In genomic region chr10:50582061-50582460, GRCh38 we compare ENCODE assay signal across 19 cellular contexts.
"Had no signal": no experiment of that assay in that cellular context is flagged by ENCODE, and none has a peak within 500 bp of the region (broad histone marks: within the 10 kb centered on the region; RNA-seq: fewer than 3 reads in every experiment).

No MANE protein-coding gene starts in this region.

- H3K27ac Mint-ChIP-seq: activated naive CD8-positive, alpha-beta T cell treated with anti-CD3 and anti-CD28 coated beads, Interleukin-2, amount 10 ng/mL, durations not matched to agents 7 days and 5 days; brain; endodermal cell had no signal

- H3K4me3 ChIP-seq: dorsolateral prefrontal cortex, tibial nerve, vagina had no signal

- H3K27ac ChIP-seq: epithelial cell of prostate, vagina had no signal

- H3K27me3 ChIP-seq: dorsolateral prefrontal cortex, tibial nerve, vagina had no signal

- FAIRE-seq: colon had no signal

- H3K36me3 ChIP-seq: vagina had no signal

- H3K9me3 ChIP-seq: tibial nerve, vagina had no signal

- H3K27me3 Mint-ChIP-seq: activated naive CD8-positive, alpha-beta T cell treated with anti-CD3 and anti-CD28 coated beads, Interleukin-2, amount 10 ng/mL, durations not matched to agents 7 days and 5 days had no signal

- H3K4me3 Mint-ChIP-seq: activated naive CD8-positive, alpha-beta T cell treated with anti-CD3 and anti-CD28 coated beads, Interleukin-2, amount 10 ng/mL, durations not matched to agents 7 days and 5 days; brain; endodermal cell had no signal

- H3K9me3 Mint-ChIP-seq: activated naive CD8-positive, alpha-beta T cell treated with anti-CD3 and anti-CD28 coated beads, Interleukin-2, amount 10 ng/mL, durations not matched to agents 7 days and 5 days; brain; endodermal cell had no signal

- DNase-seq: activated CD4-positive, alpha-beta T cell treated with anti-CD3 and anti-CD28 coated beads, Interleukin-2, amount 50 U/mL, for 4 hours; activated CD4-positive, CD25-positive, alpha-beta regulatory T cell treated with anti-CD3 and anti-CD28 coated beads, Interleukin-2, amount 50 U/mL, for 72 hours; activated naive CD4-positive, alpha-beta T cell treated with Interleukin-2 at 50 U/mL for 16 hours; activated naive CD8-positive, alpha-beta T cell treated with anti-CD3 and anti-CD28 coated beads, Interleukin-2, amount 10 ng/mL, durations not matched to agents 7 days and 5 days; amygdala; central memory CD4-positive, alpha-beta T cell; dorsolateral prefrontal cortex; endodermal cell; foreskin fibroblast; glutamatergic neuron; mammary epithelial cell; stimulated activated CD4-positive, alpha-beta T cell treated with anti-CD3 and anti-CD28 coated beads, Interleukin-2, amount 100 ng/mL, for 24 hours; stimulated activated naive CD4-positive, alpha-beta T cell treated with Interleukin-2 at 50 U/mL for 16 hours; T1000 had no signal
